Comparison of ENCODE assay signal across 17 cellular contexts in the genomic region with DNA sequence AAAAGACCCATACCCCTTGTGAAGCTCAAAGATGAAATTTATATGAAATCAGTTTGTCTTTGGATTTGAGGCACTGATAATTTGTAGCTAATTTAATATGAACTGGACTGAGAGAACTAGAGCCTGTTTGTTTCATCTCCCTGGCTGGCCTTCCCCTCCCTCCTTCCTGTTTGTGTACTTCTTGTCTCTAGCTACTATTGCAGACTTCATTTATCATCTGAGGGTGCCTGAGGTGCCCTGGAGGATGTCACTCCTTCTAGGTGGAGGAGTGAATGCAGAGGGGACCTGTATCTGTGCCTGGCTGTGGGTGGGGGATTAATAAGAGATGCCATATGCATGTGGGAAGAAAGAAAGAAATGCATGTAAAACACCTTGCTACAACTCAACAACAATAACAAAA. TPM values are rescaled to one million over a fixed set of nuclear protein-coding genes. Genes with fewer than 3 reads are reported as not detected.
DNase-seq lines count a peak whose midpoint lies in the region; ATAC-seq and TF ChIP-seq lines count a peak whose summit lies in the region.
"Had no signal": no experiment of that assay in that cellular context is flagged by ENCODE, and none has a peak within 500 bp of the region (broad histone marks: within the 10 kb centered on the region; RNA-seq: fewer than 3 reads in every experiment).

No MANE protein-coding gene starts in this region.

- no peaks in the 10 kb centered on the region for H3K27me3 ChIP-seq in CD8-positive, alpha-beta T cell (ENCODE audit: insufficient read depth, low read length)
- no peaks in the 10 kb centered on the region for H3K27me3 ChIP-seq in psoas muscle (ENCODE audit: insufficient read depth in 3 of 3, low read length in 2 of 3)
- H3K27me3 ChIP-seq in effector memory CD4-positive, alpha-beta T cell (replicated peaks; ENCODE audit: control insufficient read depth, insufficient read depth, low read length, poor library complexity, severe bottlenecking): no peaks in the 10 kb centered on the region

- H3K4me3 Mint-ChIP-seq in activated CD4-positive, alpha-beta T cell treated with anti-CD3 and anti-CD28 coated beads, Interleukin-2, amount 10 ng/mL, durations not matched to agents 7 days and 5 days: no peak overlapping the region
- peak overlapping the region; percentile 1 for H3K4me3 Mint-ChIP-seq in CD8-positive, alpha-beta T cell
- H3K4me3 Mint-ChIP-seq in activated T-helper 1 cell treated with anti-CD3 and anti-CD28 coated beads, Interleukin-12 subunit alpha, Interleukin-12 subunit beta, Interleukin-2, Interleukin-4 antibody, amounts not matched to agents 30 ng/mL and 10 ng/mL and 1 ng/mL, durations not matched to agents 14 hours and 24 hours and 36 hours: no peak overlapping the region
- H3K4me3 Mint-ChIP-seq in neural crest cell: no peak overlapping the region

- peak overlapping the region; percentile 21 for H3K27ac ChIP-seq in CD8-positive, alpha-beta T cell (ENCODE audit: low read depth, low read length)
- no peak overlapping the region for H3K27ac ChIP-seq in psoas muscle
- no peak overlapping the region for H3K27ac ChIP-seq in effector memory CD4-positive, alpha-beta T cell (ENCODE audit: insufficient read depth, low read length, poor library complexity, severe bottlenecking)

- H3K9me3 ChIP-seq in CD8-positive, alpha-beta T cell (ENCODE audit: low read length): no peaks in the 10 kb centered on the region
- H3K9me3 ChIP-seq in psoas muscle: no peaks in the 10 kb centered on the region
- H3K9me3 ChIP-seq in effector memory CD4-positive, alpha-beta T cell (ENCODE audit: control insufficient read depth, low read length): no peaks in the 10 kb centered on the region

- H3K27ac Mint-ChIP-seq in activated CD4-positive, alpha-beta T cell treated with anti-CD3 and anti-CD28 coated beads, Interleukin-2, amount 10 ng/mL, durations not matched to agents 7 days and 5 days: peak overlapping the region; percentile 76
- peak overlapping the region; percentile 28 for H3K27ac Mint-ChIP-seq in CD8-positive, alpha-beta T cell
- H3K27ac Mint-ChIP-seq in activated T-helper 1 cell treated with anti-CD3 and anti-CD28 coated beads, Interleukin-12 subunit alpha, Interleukin-12 subunit beta, Interleukin-2, Interleukin-4 antibody, amounts not matched to agents 30 ng/mL and 10 ng/mL and 1 ng/mL, durations not matched to agents 14 hours and 24 hours and 36 hours: peak overlapping the region; percentile 0
- H3K27ac Mint-ChIP-seq in neural crest cell (ENCODE audit: unreplicated experiment): peak overlapping the region; percentile 46

- H3K9me3 Mint-ChIP-seq in activated CD4-positive, alpha-beta T cell treated with anti-CD3 and anti-CD28 coated beads, Interleukin-2, amount 10 ng/mL, durations not matched to agents 7 days and 5 days: peaks cover 5% of the 10 kb centered on the region
- H3K9me3 Mint-ChIP-seq in CD8-positive, alpha-beta T cell: no peaks in the 10 kb centered on the region
- H3K9me3 Mint-ChIP-seq in activated T-helper 1 cell treated with anti-CD3 and anti-CD28 coated beads, Interleukin-12 subunit alpha, Interleukin-12 subunit beta, Interleukin-2, Interleukin-4 antibody, amounts not matched to agents 30 ng/mL and 10 ng/mL and 1 ng/mL, durations not matched to agents 14 hours and 24 hours and 36 hours: no peaks in the 10 kb centered on the region
- H3K9me3 Mint-ChIP-seq in neural crest cell: no peaks in the 10 kb centered on the region

- no peaks in the 10 kb centered on the region for H3K36me3 ChIP-seq in CD8-positive, alpha-beta T cell (ENCODE audit: insufficient read depth, low read length)
- no peaks in the 10 kb centered on the region for H3K36me3 ChIP-seq in psoas muscle (ENCODE audit: insufficient read depth in 1 of 2, low read depth in 1 of 2)
- no peaks in the 10 kb centered on the region for H3K36me3 ChIP-seq in effector memory CD4-positive, alpha-beta T cell (ENCODE audit: control insufficient read depth, insufficient read depth, low read length)

- peaks cover 18% of the 10 kb centered on the region for H3K4me1 ChIP-seq in CD8-positive, alpha-beta T cell (ENCODE audit: insufficient read depth, low read length)
- H3K4me1 ChIP-seq in psoas muscle: no peaks in the 10 kb centered on the region
- peaks cover 9% of the 10 kb centered on the region for H3K4me1 ChIP-seq in effector memory CD4-positive, alpha-beta T cell (ENCODE audit: control insufficient read depth, insufficient read depth, low read length, poor library complexity, severe bottlenecking)

- intact Hi-C loops in CD8-positive, alpha-beta T cell (cut with DNase I, micrococcal nuclease): loop anchor here in 1 of 2 experiments (1.0 kb wide), 1 partner anchor 10 kb away; no protein-coding TSS in a partner anchor
- intact Hi-C loops in activated T-helper 1 cell treated with anti-CD3 and anti-CD28 coated beads, Interleukin-12 subunit alpha, Interleukin-12 subunit beta, Interleukin-2, Interleukin-4 antibody, amounts not matched to agents 30 ng/mL and 10 ng/mL and 1 ng/mL, durations not matched to agents 14 hours and 24 hours and 36 hours (cut with micrococcal nuclease): no loop called here
- intact Hi-C loops in psoas muscle (cut with DNase I): no loop called here

- DNase-seq in activated CD4-positive, alpha-beta T cell treated with anti-CD3 and anti-CD28 coated beads, Interleukin-2, amount 10 ng/mL, durations not matched to agents 7 days and 5 days: no peak
- no peak for DNase-seq in activated CD4-positive, alpha-beta T cell treated with anti-CD3 and anti-CD28 coated beads, Interleukin-2, amount 50 U/mL, for 1 hour
- DNase-seq in CD8-positive, alpha-beta T cell: no peak
- DNase-seq in activated T-helper 1 cell treated with anti-CD3 and anti-CD28 coated beads, Interleukin-12 subunit alpha, Interleukin-12 subunit beta, Interleukin-2, Interleukin-4 antibody, amounts not matched to agents 30 ng/mL and 10 ng/mL and 1 ng/mL, durations not matched to agents 14 hours and 24 hours and 36 hours (ENCODE audit: low spot score): no peak
- no peak for DNase-seq in neural crest cell (ENCODE audit: low read depth, low spot score)
- DNase-seq in omental fat pad (ENCODE audit: low spot score): no peak
- no peak for DNase-seq in psoas muscle
- no peak for DNase-seq in effector memory CD4-positive, alpha-beta T cell
- DNase-seq: DMS79 treated with DMSO at 0.1 percent for 48 hours, MM.1S, NCI-H1092 treated with DMSO at 0.1 percent for 48 hours, NCI-H146, NCI-H2081, NCI-H2171 treated with DMSO at 0.1 percent for 48 hours, NCI-H446, NCI-H774 had no signal

- H3K4me3 ChIP-seq in CD8-positive, alpha-beta T cell (ENCODE audit: low read depth, low read length): peak overlapping the region; percentile 22
- H3K4me3 ChIP-seq in psoas muscle: no peak overlapping the region
- no peak overlapping the region for H3K4me3 ChIP-seq in effector memory CD4-positive, alpha-beta T cell (ENCODE audit: insufficient read depth, low read depth, low read length, poor library complexity, severe bottlenecking)

- no peaks in the 10 kb centered on the region for H3K36me3 Mint-ChIP-seq in activated CD4-positive, alpha-beta T cell treated with anti-CD3 and anti-CD28 coated beads, Interleukin-2, amount 10 ng/mL, durations not matched to agents 7 days and 5 days (ENCODE audit: low read depth)
- H3K36me3 Mint-ChIP-seq in CD8-positive, alpha-beta T cell: no peaks in the 10 kb centered on the region
- no peaks in the 10 kb centered on the region for H3K36me3 Mint-ChIP-seq in activated T-helper 1 cell treated with anti-CD3 and anti-CD28 coated beads, Interleukin-12 subunit alpha, Interleukin-12 subunit beta, Interleukin-2, Interleukin-4 antibody, amounts not matched to agents 30 ng/mL and 10 ng/mL and 1 ng/mL, durations not matched to agents 14 hours and 24 hours and 36 hours (ENCODE audit: low read depth)
- no peaks in the 10 kb centered on the region for H3K36me3 Mint-ChIP-seq in neural crest cell (ENCODE audit: low read depth)

- H3K27me3 Mint-ChIP-seq in activated CD4-positive, alpha-beta T cell treated with anti-CD3 and anti-CD28 coated beads, Interleukin-2, amount 10 ng/mL, durations not matched to agents 7 days and 5 days: no peaks in the 10 kb centered on the region
- H3K27me3 Mint-ChIP-seq in CD8-positive, alpha-beta T cell (ENCODE audit: low read depth): no peaks in the 10 kb centered on the region
- peaks cover 4% of the 10 kb centered on the region for H3K27me3 Mint-ChIP-seq in activated T-helper 1 cell treated with anti-CD3 and anti-CD28 coated beads, Interleukin-12 subunit alpha, Interleukin-12 subunit beta, Interleukin-2, Interleukin-4 antibody, amounts not matched to agents 30 ng/mL and 10 ng/mL and 1 ng/mL, durations not matched to agents 14 hours and 24 hours and 36 hours (ENCODE audit: insufficient read depth)
- no peaks in the 10 kb centered on the region for H3K27me3 Mint-ChIP-seq in neural crest cell (ENCODE audit: low read depth)

- CTCF ChIA-PET in activated CD4-positive, alpha-beta T cell treated with anti-CD3 and anti-CD28 coated beads, Interleukin-2, amount 10 ng/mL, durations not matched to agents 7 days and 5 days (lab: Charles Lee): interaction anchor here (1.1 kb wide), 2 partner anchors 44 to 194 kb away, joined by 3 read pairs; no protein-coding TSS in a partner anchor
- CTCF ChIA-PET in CD8-positive, alpha-beta T cell (lab: Charles Lee): interaction anchor here (0.7 to 2.1 kb wide), 12 partner anchors 10 to 108 kb away, joined by 3 to 10 read pairs (median 4); partner anchors contain the start of genes GNPDA1, NDFIP1 and RNF14

- POLR2A ChIA-PET in activated CD4-positive, alpha-beta T cell treated with anti-CD3 and anti-CD28 coated beads, Interleukin-2, amount 10 ng/mL, durations not matched to agents 7 days and 5 days (lab: Charles Lee): no interaction called here
- POLR2A ChIA-PET in CD8-positive, alpha-beta T cell (lab: Charles Lee): interaction anchor here (0.8 to 3.1 kb wide), 3 partner anchors 10 to 74 kb away, joined by 3 to 13 read pairs (median 7); partner anchors contain the start of gene NDFIP1

- peak; percentile 36 for ATAC-seq in CD8-positive, alpha-beta T cell
- ATAC-seq in omental fat pad (ENCODE audit: low FRiP score) (no peak), psoas muscle (no peak)
- ATAC-seq: Right ventricle myocardium inferior had no signal

- peaks cover 20% of the 10 kb centered on the region for H3K4me1 Mint-ChIP-seq in activated CD4-positive, alpha-beta T cell treated with anti-CD3 and anti-CD28 coated beads, Interleukin-2, amount 10 ng/mL, durations not matched to agents 7 days and 5 days
- peaks cover 24% of the 10 kb centered on the region for H3K4me1 Mint-ChIP-seq in CD8-positive, alpha-beta T cell (ENCODE audit: low read depth)
- H3K4me1 Mint-ChIP-seq in activated T-helper 1 cell treated with anti-CD3 and anti-CD28 coated beads, Interleukin-12 subunit alpha, Interleukin-12 subunit beta, Interleukin-2, Interleukin-4 antibody, amounts not matched to agents 30 ng/mL and 10 ng/mL and 1 ng/mL, durations not matched to agents 14 hours and 24 hours and 36 hours (ENCODE audit: low read depth): peaks cover 13% of the 10 kb centered on the region
- no peaks in the 10 kb centered on the region for H3K4me1 Mint-ChIP-seq in neural crest cell

- no peak for TF ChIP-seq CTCF in CD8-positive, alpha-beta T cell (IDR thresholded peaks at IDR 0.05)
- TF ChIP-seq CTCF in neural crest cell (conservative IDR thresholded peaks at IDR 0.05): no peak
- TF ChIP-seq CTCF in omental fat pad (IDR thresholded peaks at IDR 0.05): no peak
- no peak for TF ChIP-seq CTCF in psoas muscle (IDR thresholded peaks at IDR 0.05)

RNA-seq across cellular contexts. Expression of gene GNPDA1, which starts 22.2 kb away (rescaled TPM):
- total RNA-seq in activated CD4-positive, alpha-beta T cell treated with anti-CD3 and anti-CD28 coated beads, Interleukin-2, amount 10 ng/mL, durations not matched to agents 7 days and 5 days: 10 to 100 TPM; 34.4 to 36.1 TPM
- total RNA-seq in CD8-positive, alpha-beta T cell: 1 to 10 TPM; 5.2 TPM
- total RNA-seq in activated T-helper 1 cell treated with anti-CD3 and anti-CD28 coated beads, Interleukin-12 subunit alpha, Interleukin-12 subunit beta, Interleukin-2, Interleukin-4 antibody, amounts not matched to agents 30 ng/mL and 10 ng/mL and 1 ng/mL, durations not matched to agents 14 hours and 24 hours and 36 hours: 87.5 and 88.4 TPM in 2 replicates
- total RNA-seq in neural crest cell: 74.2 and 76.8 TPM in 2 replicates
- 10 to 100 TPM; 28.6 to 37.0 (median 33.2) TPM for total RNA-seq in omental fat pad
- 10 to 100 TPM; 20.8 to 29.5 (median 25.7) TPM for total RNA-seq in psoas muscle
- polyA plus RNA-seq in psoas muscle: 10 to 100 TPM; 18.7 to 36.8 (median 30.2) TPM

Comparison
In these comparisons a context has a peak if more than half of its experiments do, and no peak if none do; other contexts are left out.
1. H3K27ac Mint-ChIP-seq: peak in every context shown above with its lines; median percentile 76 in activated CD4-positive, alpha-beta T cell treated with anti-CD3 and anti-CD28 coated beads, Interleukin-2, amount 10 ng/mL, durations not matched to agents 7 days and 5 days; 46 in neural crest cell; 28 in CD8-positive, alpha-beta T cell; 0 in activated T-helper 1 cell treated with anti-CD3 and anti-CD28 coated beads, Interleukin-12 subunit alpha, Interleukin-12 subunit beta, Interleukin-2, Interleukin-4 antibody, amounts not matched to agents 30 ng/mL and 10 ng/mL and 1 ng/mL, durations not matched to agents 14 hours and 24 hours and 36 hours.